11 cellular contexts compared by ENCODE assay signal in genomic region chr1:154420961-154421924, GRCh38. TPM values are rescaled to one million over a fixed set of nuclear protein-coding genes. Genes with fewer than 3 reads are reported as not detected.
DNase-seq lines count a peak whose midpoint lies in the region; ATAC-seq, FAIRE-seq and TF ChIP-seq lines count a peak whose summit lies in the region.
"Had no signal": no experiment of that assay in that cellular context is flagged by ENCODE, and none has a peak within 500 bp of the region (broad histone marks: within the 10 kb centered on the region; RNA-seq: fewer than 3 reads in every experiment).

No MANE protein-coding gene starts in this region.

- no peaks in the 10 kb centered on the region for H3K9me3 ChIP-seq in GM23248 (ENCODE audit: low read depth)
- no peaks in the 10 kb centered on the region for H3K9me3 ChIP-seq in keratinocyte (ENCODE audit: control insufficient read depth, low read depth, low read length)

- TF ChIP-seq CTCF in activated CD8-positive, alpha-beta T cell treated with anti-CD3 and anti-CD28 coated beads for 36 hours (IDR thresholded peaks at IDR 0.05), result no peak
- TF ChIP-seq CTCF in keratinocyte (optimal IDR thresholded peaks at IDR 0.05 in 1 of 3, IDR thresholded peaks at IDR 0.05 in 1 of 3, conservative IDR thresholded peaks at IDR 0.05 in 1 of 3; ENCODE audit: extremely low read depth in 1 of 3, insufficient read depth in 2 of 3, low read length in 3 of 3) (no peak), GM13976 (IDR thresholded peaks at IDR 0.05; ENCODE audit: borderline replicate concordance, control extremely low read depth, extremely low read depth, insufficient read depth, missing control alignments) (no peak)

- H3K4me1 ChIP-seq in GM23248 (ENCODE audit: insufficient read depth) (peaks cover 42% of the 10 kb centered on the region), keratinocyte (ENCODE audit: control insufficient read depth, extremely low read depth, insufficient read depth, low read length) (peaks cover 65% of the 10 kb centered on the region)

- no peaks in the 10 kb centered on the region for H3K27me3 Mint-ChIP-seq in activated CD8-positive, alpha-beta T cell treated with anti-CD3 and anti-CD28 coated beads for 36 hours
- no peaks in the 10 kb centered on the region for H3K27me3 Mint-ChIP-seq in stimulated activated memory B cell treated with anti-CD40 and anti-IgM and Interleukin-4, amounts not matched to agents 10 μg/mL and 1 μg/mL and 100 μg/mL, for 72 hours
- no peaks in the 10 kb centered on the region for H3K27me3 Mint-ChIP-seq in activated T-helper 2 cell treated with anti-CD3 and anti-CD28 coated beads, Interferon-gamma antibody, Interleukin-2, Interleukin-4, amounts not matched to agents 10 μg/mL and 5 μg/mL and 100 μg/mL, durations not matched to agents 14 hours and 24 hours and 36 hours (ENCODE audit: low read depth)

- H2AFZ ChIP-seq in GM23248, result no peak overlapping the region
- no peak overlapping the region for H2AFZ ChIP-seq in keratinocyte (ENCODE audit: control insufficient read depth, low read length)
- H2AFZ ChIP-seq: GM23338 had no signal

- H4K20me1 ChIP-seq in GM23248 (ENCODE audit: insufficient read depth) (no peaks in the 10 kb centered on the region), keratinocyte (ENCODE audit: control insufficient read depth, extremely low read depth, insufficient read depth, low read length) (no peaks in the 10 kb centered on the region)

- no peaks in the 10 kb centered on the region for H3K9me3 Mint-ChIP-seq in activated CD8-positive, alpha-beta T cell treated with anti-CD3 and anti-CD28 coated beads for 36 hours
- H3K9me3 Mint-ChIP-seq in stimulated activated memory B cell treated with anti-CD40 and anti-IgM and Interleukin-4, amounts not matched to agents 10 μg/mL and 1 μg/mL and 100 μg/mL, for 72 hours, result no peaks in the 10 kb centered on the region
- H3K9me3 Mint-ChIP-seq in activated T-helper 2 cell treated with anti-CD3 and anti-CD28 coated beads, Interferon-gamma antibody, Interleukin-2, Interleukin-4, amounts not matched to agents 10 μg/mL and 5 μg/mL and 100 μg/mL, durations not matched to agents 14 hours and 24 hours and 36 hours, result no peaks in the 10 kb centered on the region
- H3K9me3 Mint-ChIP-seq: activated naive CD8-positive, alpha-beta T cell treated with anti-CD3 and anti-CD28 coated beads, Interleukin-2, amount 10 ng/mL, durations not matched to agents 7 days and 5 days; GM23338 had no signal

- no peaks in the 10 kb centered on the region for H3K9me2 ChIP-seq in GM23248 (ENCODE audit: insufficient read depth)

- no peak overlapping the region for H3K4me3 ChIP-seq in GM23248
- no peak overlapping the region for H3K4me3 ChIP-seq in keratinocyte (ENCODE audit: control insufficient read depth in 2 of 3, extremely low read depth in 1 of 3, insufficient read depth in 2 of 3, low read depth in 1 of 3, low read length in 3 of 3)
- H3K4me3 ChIP-seq: GM23338 had no signal

- H3K79me2 ChIP-seq in GM23248 (ENCODE audit: insufficient read depth) (no peaks in the 10 kb centered on the region), keratinocyte (ENCODE audit: control insufficient read depth, insufficient read depth, low read length) (peaks cover 9% of the 10 kb centered on the region)

- H3K9me1 ChIP-seq in keratinocyte (ENCODE audit: control insufficient read depth, extremely low read depth, insufficient read depth, low read length), result peaks cover 6% of the 10 kb centered on the region

- H3K27ac ChIP-seq in GM23248 (peak overlapping the region; percentile 96), keratinocyte (ENCODE audit: control insufficient read depth, insufficient read depth, low read length) (peak overlapping the region; percentile 88)

- CTCF ChIA-PET in activated CD8-positive, alpha-beta T cell treated with anti-CD3 and anti-CD28 coated beads for 36 hours (lab: Charles Lee), result interaction anchor here (0.7 to 3.1 kb wide), 3 partner anchors 13 to 86 kb away, joined by 3 to 20 read pairs (median 7); no protein-coding TSS in a partner anchor

- peaks cover 78% of the 10 kb centered on the region for H3K4me1 Mint-ChIP-seq in activated CD8-positive, alpha-beta T cell treated with anti-CD3 and anti-CD28 coated beads for 36 hours (ENCODE audit: low read depth)
- peaks cover 56% of the 10 kb centered on the region for H3K4me1 Mint-ChIP-seq in stimulated activated memory B cell treated with anti-CD40 and anti-IgM and Interleukin-4, amounts not matched to agents 10 μg/mL and 1 μg/mL and 100 μg/mL, for 72 hours
- peaks cover 28% of the 10 kb centered on the region for H3K4me1 Mint-ChIP-seq in activated T-helper 2 cell treated with anti-CD3 and anti-CD28 coated beads, Interferon-gamma antibody, Interleukin-2, Interleukin-4, amounts not matched to agents 10 μg/mL and 5 μg/mL and 100 μg/mL, durations not matched to agents 14 hours and 24 hours and 36 hours (ENCODE audit: low read depth)

- H3K36me3 ChIP-seq in GM23248 (ENCODE audit: low read depth), result no peaks in the 10 kb centered on the region
- peaks cover 0 to 5% of the 10 kb centered on the region in 2 experiments for H3K36me3 ChIP-seq in keratinocyte (ENCODE audit: control insufficient read depth in 2 of 2, extremely low read depth in 1 of 2, insufficient read depth in 2 of 2, low read length in 2 of 2)

- peaks cover 19% of the 10 kb centered on the region for H3F3A ChIP-seq in GM23248 (ENCODE audit: insufficient read depth)

- peak overlapping the region; percentile 70 for H3K27ac Mint-ChIP-seq in activated CD8-positive, alpha-beta T cell treated with anti-CD3 and anti-CD28 coated beads for 36 hours
- peak overlapping the region; percentile 69 for H3K27ac Mint-ChIP-seq in stimulated activated memory B cell treated with anti-CD40 and anti-IgM and Interleukin-4, amounts not matched to agents 10 μg/mL and 1 μg/mL and 100 μg/mL, for 72 hours
- no peak overlapping the region for H3K27ac Mint-ChIP-seq in activated T-helper 2 cell treated with anti-CD3 and anti-CD28 coated beads, Interferon-gamma antibody, Interleukin-2, Interleukin-4, amounts not matched to agents 10 μg/mL and 5 μg/mL and 100 μg/mL, durations not matched to agents 14 hours and 24 hours and 36 hours
- H3K27ac Mint-ChIP-seq: activated naive CD8-positive, alpha-beta T cell treated with anti-CD3 and anti-CD28 coated beads, Interleukin-2, amount 10 ng/mL, durations not matched to agents 7 days and 5 days; GM23338 had no signal

- no peak for ATAC-seq in activated CD8-positive, alpha-beta T cell treated with anti-CD3 and anti-CD28 coated beads for 36 hours
- ATAC-seq in stimulated activated memory B cell treated with anti-CD40 and anti-IgM and Interleukin-4, amounts not matched to agents 10 μg/mL and 1 μg/mL and 100 μg/mL, for 72 hours, result no peak
- ATAC-seq: GM23338 had no signal

- POLR2A ChIA-PET in activated CD8-positive, alpha-beta T cell treated with anti-CD3 and anti-CD28 coated beads for 36 hours (lab: Charles Lee), result interaction anchor here (0.6 to 6.5 kb wide), 5 partner anchors 10 to 563 kb away, joined by 3 to 39 read pairs (median 5); no protein-coding TSS in a partner anchor

- intact Hi-C loops in activated CD8-positive, alpha-beta T cell treated with anti-CD3 and anti-CD28 coated beads for 36 hours (cut with micrococcal nuclease), result no loop called here
- intact Hi-C loops in activated T-helper 2 cell treated with anti-CD3 and anti-CD28 coated beads, Interferon-gamma antibody, Interleukin-2, Interleukin-4, amounts not matched to agents 10 μg/mL and 5 μg/mL and 100 μg/mL, durations not matched to agents 14 hours and 24 hours and 36 hours (cut with micrococcal nuclease), result no loop called here

- H3K9ac ChIP-seq in GM23248 (no peak overlapping the region), keratinocyte (ENCODE audit: control insufficient read depth, extremely low read depth, insufficient read depth, low read length) (peak overlapping the region; percentile 75)

- DNase-seq in GM23248 (no peak), keratinocyte (ENCODE audit: low read depth, low spot score) (no peak), NCI-H446 treated with DMSO at 0.1 percent for 48 hours (lab: John Stamatoyannopoulos, UW) (no peak), NCI-H146 (lab: John Stamatoyannopoulos, UW) (no peak), GM13976 (ENCODE audit: low spot score) (no peak)
- no peak for DNase-seq in activated CD8-positive, alpha-beta T cell treated with anti-CD3 and anti-CD28 coated beads for 36 hours
- no peak for DNase-seq in activated T-helper 2 cell treated with anti-CD3 and anti-CD28 coated beads, Interferon-gamma antibody, Interleukin-2, Interleukin-4, amounts not matched to agents 10 μg/mL and 5 μg/mL and 100 μg/mL, durations not matched to agents 14 hours and 24 hours and 36 hours (ENCODE audit: low spot score)
- DNase-seq: activated naive CD8-positive, alpha-beta T cell treated with anti-CD3 and anti-CD28 coated beads, Interleukin-2, amount 10 ng/mL, durations not matched to agents 7 days and 5 days; DND-41 had no signal

- no peak for FAIRE-seq in keratinocyte (lab: Jason Lieb, UNC)

- H3K4me3 Mint-ChIP-seq in activated CD8-positive, alpha-beta T cell treated with anti-CD3 and anti-CD28 coated beads for 36 hours, result no peak overlapping the region
- no peak overlapping the region for H3K4me3 Mint-ChIP-seq in stimulated activated memory B cell treated with anti-CD40 and anti-IgM and Interleukin-4, amounts not matched to agents 10 μg/mL and 1 μg/mL and 100 μg/mL, for 72 hours
- H3K4me3 Mint-ChIP-seq in activated T-helper 2 cell treated with anti-CD3 and anti-CD28 coated beads, Interferon-gamma antibody, Interleukin-2, Interleukin-4, amounts not matched to agents 10 μg/mL and 5 μg/mL and 100 μg/mL, durations not matched to agents 14 hours and 24 hours and 36 hours (ENCODE audit: low read depth), result no peak overlapping the region
- H3K4me3 Mint-ChIP-seq: activated naive CD8-positive, alpha-beta T cell treated with anti-CD3 and anti-CD28 coated beads, Interleukin-2, amount 10 ng/mL, durations not matched to agents 7 days and 5 days; GM23338 had no signal

- WGBS in GM23248 (ENCODE audit: low coverage in 1 of 2, low lambda C conversion rate in 2 of 2, missing lambda C conversion rate in 2 of 2), 2 experiments, result 78% methylated on average over 10 of the region's 10 CpGs

- dilution Hi-C loops in keratinocyte (cut with MboI; ENCODE audit: extremely low pct_ligation_motif_present, low sequenced_read_pairs), result no loop called here

- H3K36me3 Mint-ChIP-seq in activated CD8-positive, alpha-beta T cell treated with anti-CD3 and anti-CD28 coated beads for 36 hours (ENCODE audit: low read depth), result no peaks in the 10 kb centered on the region
- H3K36me3 Mint-ChIP-seq in stimulated activated memory B cell treated with anti-CD40 and anti-IgM and Interleukin-4, amounts not matched to agents 10 μg/mL and 1 μg/mL and 100 μg/mL, for 72 hours, result no peaks in the 10 kb centered on the region
- no peaks in the 10 kb centered on the region for H3K36me3 Mint-ChIP-seq in activated T-helper 2 cell treated with anti-CD3 and anti-CD28 coated beads, Interferon-gamma antibody, Interleukin-2, Interleukin-4, amounts not matched to agents 10 μg/mL and 5 μg/mL and 100 μg/mL, durations not matched to agents 14 hours and 24 hours and 36 hours (ENCODE audit: low read depth)
- H3K36me3 Mint-ChIP-seq: activated naive CD8-positive, alpha-beta T cell treated with anti-CD3 and anti-CD28 coated beads, Interleukin-2, amount 10 ng/mL, durations not matched to agents 7 days and 5 days had no signal

- no peak overlapping the region for H3K4me2 ChIP-seq in GM23248 (ENCODE audit: unreplicated experiment)
- H3K4me2 ChIP-seq in keratinocyte (ENCODE audit: control insufficient read depth, extremely low read depth, insufficient read depth, low read depth, low read length), result peak overlapping the region; percentile 87
- H3K4me2 ChIP-seq: GM23338 had no signal

- H3K27me3 ChIP-seq in GM23248 (replicated peaks; ENCODE audit: insufficient read depth) (no peaks in the 10 kb centered on the region), keratinocyte (ENCODE audit: control insufficient read depth, extremely low read depth, insufficient read depth, low read length) (no peaks in the 10 kb centered on the region)

- in situ Hi-C loops in GM23248 (cut with MboI) (no loop called here), GM13976 (cut with MboI; ENCODE audit: low sequenced_read_pairs, unreplicated experiment) (no loop called here)

RNA-seq across cellular contexts. Expression of gene IL6R, which starts 16.1 kb away (rescaled TPM):
- 3.9 and 8.8 TPM in 2 replicates for total RNA-seq in GM23248 (2014; rRNA removed; shearing (Covaris generic))
- 1.3 and 2.1 TPM in 2 replicates for polyA plus RNA-seq in GM23248 (2016; fragmentation: Nextera tagmentation; extraction: Ambion mirVana)
- 1 to 10 TPM; 2.2 to 2.5 TPM for total RNA-seq in activated CD8-positive, alpha-beta T cell treated with anti-CD3 and anti-CD28 coated beads for 36 hours
- polyA plus RNA-seq in keratinocyte, result 12.6 to 24.1 TPM (median 15.9 TPM) in 3 replicates
- 12.4 TPM for polyA plus RNA-seq in keratinocyte (2011; ENCODE audit: low read depth)
- 8.2 and 11.1 TPM in 2 replicates for polyA plus RNA-seq in keratinocyte (2011; cell fraction: cytosol; rRNA removed)
- 30.5 and 37.3 TPM in 2 replicates for polyA plus RNA-seq in keratinocyte (2011; cell fraction: nucleus; rRNA removed)
- 9.3 and 24.5 TPM in 2 replicates for polyA plus RNA-seq in keratinocyte (2012; ENCODE audit: low replicate concordance)
- 33.9 to 71.2 TPM (median 38.4 TPM) in 3 replicates for polyA minus RNA-seq in keratinocyte
- polyA minus RNA-seq in keratinocyte (2011; cell fraction: cytosol; rRNA and poly(A)+ RNA removed), result 28.0 TPM
- 38.8 and 51.2 TPM in 2 replicates for polyA minus RNA-seq in keratinocyte (2011; cell fraction: nucleus; rRNA and poly(A)+ RNA removed)
- 1.6 and 2.2 TPM in 2 replicates for total RNA-seq in activated T-helper 2 cell treated with anti-CD3 and anti-CD28 coated beads, Interferon-gamma antibody, Interleukin-2, Interleukin-4, amounts not matched to agents 10 μg/mL and 5 μg/mL and 100 μg/mL, durations not matched to agents 14 hours and 24 hours and 36 hours
